Comparison of ENCODE assay signal across 1 cellular context in genomic region chr4:161816958-161817357, GRCh38.
TF ChIP-seq lines count a peak whose summit lies in the region.

No MANE protein-coding gene starts in this region.

TF ChIP-seq in HCT116, 20 proteins besides CTCF, POLR2A, EP300 and RAD21:
- TF ChIP-seq, protein P1, sequence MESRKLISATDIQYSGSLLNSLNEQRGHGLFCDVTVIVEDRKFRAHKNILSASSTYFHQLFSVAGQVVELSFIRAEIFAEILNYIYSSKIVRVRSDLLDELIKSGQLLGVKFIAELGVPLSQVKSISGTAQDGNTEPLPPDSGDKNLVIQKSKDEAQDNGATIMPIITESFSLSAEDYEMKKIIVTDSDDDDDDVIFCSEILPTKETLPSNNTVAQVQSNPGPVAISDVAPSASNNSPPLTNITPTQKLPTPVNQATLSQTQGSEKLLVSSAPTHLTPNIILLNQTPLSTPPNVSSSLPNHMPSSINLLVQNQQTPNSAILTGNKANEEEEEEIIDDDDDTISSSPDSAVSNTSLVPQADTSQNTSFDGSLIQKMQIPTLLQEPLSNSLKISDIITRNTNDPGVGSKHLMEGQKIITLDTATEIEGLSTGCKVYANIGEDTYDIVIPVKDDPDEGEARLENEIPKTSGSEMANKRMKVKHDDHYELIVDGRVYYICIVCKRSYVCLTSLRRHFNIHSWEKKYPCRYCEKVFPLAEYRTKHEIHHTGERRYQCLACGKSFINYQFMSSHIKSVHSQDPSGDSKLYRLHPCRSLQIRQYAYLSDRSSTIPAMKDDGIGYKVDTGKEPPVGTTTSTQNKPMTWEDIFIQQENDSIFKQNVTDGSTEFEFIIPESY (IDR thresholded peaks at IDR 0.05; ENCODE audit: extremely low read depth, insufficient replicate concordance, low read length): no peak
- TF ChIP-seq, protein P2, sequence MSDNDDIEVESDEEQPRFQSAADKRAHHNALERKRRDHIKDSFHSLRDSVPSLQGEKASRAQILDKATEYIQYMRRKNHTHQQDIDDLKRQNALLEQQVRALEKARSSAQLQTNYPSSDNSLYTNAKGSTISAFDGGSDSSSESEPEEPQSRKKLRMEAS (IDR thresholded peaks at IDR 0.05): no peak
- TF ChIP-seq POLR2AphosphoS5 (IDR thresholded peaks at IDR 0.05; ENCODE audit: low read depth, low read length) (no peak), EGR1 (IDR thresholded peaks at IDR 0.05; ENCODE audit: low read depth) (no peak), REST (IDR thresholded peaks at IDR 0.05; ENCODE audit: low read depth) (no peak), CBX3 (IDR thresholded peaks at IDR 0.05; ENCODE audit: low read depth) (no peak), CEBPB (IDR thresholded peaks at IDR 0.05; ENCODE audit: low read depth) (no peak), SRF (IDR thresholded peaks at IDR 0.05; ENCODE audit: low read depth) (no peak), ELF1 (IDR thresholded peaks at IDR 0.05; ENCODE audit: borderline replicate concordance, low read depth) (no peak), TCF7L2 (IDR thresholded peaks at IDR 0.05; ENCODE audit: borderline replicate concordance, extremely low read depth, insufficient read depth, insufficient read length) (no peak), FOSL1 (IDR thresholded peaks at IDR 0.05; ENCODE audit: low read depth) (no peak), ATF3 (IDR thresholded peaks at IDR 0.05) (no peak), EZH2phosphoT487 (IDR thresholded peaks at IDR 0.05; ENCODE audit: borderline replicate concordance) (no peak), SIN3A (IDR thresholded peaks at IDR 0.05; ENCODE audit: low read depth) (no peak), ZFX (IDR thresholded peaks at IDR 0.05) (no peak), ZNF274 (IDR thresholded peaks at IDR 0.05; ENCODE audit: low read depth, low read length) (no peak), EZH2 (IDR thresholded peaks at IDR 0.05) (no peak), YY1 (IDR thresholded peaks at IDR 0.05; ENCODE audit: extremely low read depth, insufficient replicate concordance, low read depth, low read length) (no peak)
